In the genomic region with DNA sequence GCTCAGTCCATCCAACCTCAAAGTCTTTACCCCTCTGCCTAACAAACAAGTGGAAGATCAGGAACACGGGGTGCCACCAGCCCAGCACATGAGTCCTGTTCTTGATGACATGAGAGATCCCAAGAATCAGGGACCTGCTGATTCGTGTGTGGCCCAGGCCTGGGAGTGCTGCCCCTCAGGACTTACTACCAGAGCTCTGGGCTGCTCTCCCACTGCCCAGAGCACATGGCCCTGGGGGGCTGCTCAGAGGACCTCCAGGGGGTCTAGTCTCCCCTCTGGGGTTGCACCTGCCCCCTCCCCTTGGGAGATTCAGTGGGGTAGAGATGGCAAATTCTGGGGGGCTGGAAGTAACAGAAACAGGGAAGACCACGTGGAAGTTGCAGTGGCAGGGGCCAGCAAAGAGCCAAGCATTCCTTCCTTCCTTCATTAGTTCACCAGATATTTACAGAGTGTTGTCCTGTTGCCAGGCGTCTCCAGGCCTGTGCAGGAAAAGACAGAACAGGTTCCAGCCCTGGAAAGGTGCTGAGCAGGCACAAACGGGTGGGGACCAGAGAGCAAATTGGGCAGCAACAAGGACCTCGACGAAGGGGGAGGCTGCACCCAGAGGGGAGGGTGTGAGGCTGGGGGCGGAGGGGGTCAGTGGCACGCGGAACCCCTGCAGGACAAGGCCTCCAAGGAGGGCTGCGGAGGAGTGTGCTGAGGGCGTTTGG, we compare ENCODE assay signal across 25 cellular contexts. TPM values are rescaled to one million over a fixed set of nuclear protein-coding genes. Genes with fewer than 3 reads are reported as not detected.
DNase-seq lines count a peak whose midpoint lies in the region; ATAC-seq and TF ChIP-seq lines count a peak whose summit lies in the region.
"Had no signal": no experiment of that assay in that cellular context is flagged by ENCODE, and none has a peak within 500 bp of the region (broad histone marks: within the 10 kb centered on the region; RNA-seq: fewer than 3 reads in every experiment).

No MANE protein-coding gene starts in this region.

- H3K36me3 ChIP-seq in RWPE2 (ENCODE audit: low read depth) = no peaks in the 10 kb centered on the region
- no peaks in the 10 kb centered on the region for H3K36me3 ChIP-seq in BE2C
- H3K36me3 ChIP-seq: BLaER1, esophagus muscularis mucosa, lower lobe of right lung, pancreas, thyroid gland had no signal

- no peak overlapping the region for H3K27ac ChIP-seq in RWPE2 (ENCODE audit: poor library complexity, severe bottlenecking)
- H3K27ac ChIP-seq: BLaER1, esophagus muscularis mucosa, lower lobe of right lung, pancreas, thyroid gland had no signal

- no peaks in the 10 kb centered on the region for H3K27me3 ChIP-seq in RWPE2 (ENCODE audit: insufficient read depth, poor library complexity, severe bottlenecking)
- no peaks in the 10 kb centered on the region for H3K27me3 ChIP-seq in BE2C
- H3K27me3 ChIP-seq: BLaER1, pancreas, thyroid gland had no signal

- H3K4me1 ChIP-seq in RWPE2 (ENCODE audit: insufficient read depth, poor library complexity, severe bottlenecking) = no peaks in the 10 kb centered on the region
- peaks cover 70% of the 10 kb centered on the region for H3K4me1 ChIP-seq in BE2C
- H3K4me1 ChIP-seq: BLaER1, esophagus muscularis mucosa, lower lobe of right lung, pancreas, thyroid gland had no signal

- no peak overlapping the region for H3K4me3 ChIP-seq in RWPE2 (ENCODE audit: severe bottlenecking)
- no peak overlapping the region for H3K4me3 ChIP-seq in BE2C (ENCODE audit: low read depth, low read length)
- H3K4me3 ChIP-seq: BLaER1, esophagus muscularis mucosa, GM23338, lower lobe of right lung, mucosa of descending colon, pancreas, thyroid gland had no signal

- intact Hi-C loops in sciatic nerve (cut with DNase I) = no loop called here

- DNase-seq in ELF-1 (ENCODE audit: low read depth, low spot score) (peak; percentile 14), RWPE2 (ENCODE audit: low spot score) (peak; percentile 54), left lobe of liver (ENCODE audit: low spot score) (peak; percentile 30), sciatic nerve (ENCODE audit: low spot score) (peak; percentile 47), BE2C (no peak), SK-N-DZ (ENCODE audit: low spot score) (no peak)
- DNase-seq: activated CD4-positive, alpha-beta T cell treated with anti-CD3 and anti-CD28 coated beads for 1 hour; activated gamma-delta T cell treated with Interleukin-2 at 50 U/mL for 16 hours; central memory CD4-positive, alpha-beta T cell; foreskin fibroblast; HFFc6; kidney; lower lobe of right lung; mucosa of descending colon; NCI-H1048; NCI-H446 treated with DMSO at 0.1 percent for 48 hours; NCI-H82; pancreas; SW 1271; thyroid gland had no signal

- H3K9me3 ChIP-seq in RWPE2 (ENCODE audit: severe bottlenecking) (no peaks in the 10 kb centered on the region), BE2C (no peaks in the 10 kb centered on the region)
- H3K9me3 ChIP-seq: BLaER1, esophagus muscularis mucosa, lower lobe of right lung, mucosa of descending colon, pancreas, thyroid gland had no signal

- TF ChIP-seq CTCF in RWPE2 (IDR thresholded peaks at IDR 0.05; ENCODE audit: poor library complexity, severe bottlenecking) (no peak), BE2C (IDR thresholded peaks at IDR 0.05; ENCODE audit: low read depth, low read length) (no peak)

- ATAC-seq in RWPE2 (ENCODE audit: low read depth) (no peak), left lobe of liver (no peak), sciatic nerve (no peak), GM18868 (IDR thresholded peaks at IDR 0.05; ENCODE audit: unreplicated experiment) (no peak)
- ATAC-seq: GM23338; lower lobe of right lung; mucosa of descending colon; natural killer cell treated with Interleukin-12 subunit alpha and Interleukin-12 subunit beta and Interleukin-15 and Interleukin-18, amount 100 ng/mL, for 72 hours; pancreas had no signal

RNA-seq across cellular contexts. Expression of gene MEG3, which starts 45.1 kb away (rescaled TPM):
- total RNA-seq in left lobe of liver (26.7 TPM), sciatic nerve (154 TPM)
- polyA plus RNA-seq in BE2C (2012; ENCODE audit: insufficient read depth, insufficient read length, low read depth) = 610 TPM
- 191 and 312 TPM in 2 replicates for polyA plus RNA-seq in SK-N-DZ (2014; cell fraction: cytosol; rRNA removed)
- 2,588 and 3,028 TPM in 2 replicates for polyA plus RNA-seq in SK-N-DZ (2014; cell fraction: nucleus; rRNA removed)
- total RNA-seq: GM23338; natural killer cell treated with Interleukin-12 subunit alpha and Interleukin-12 subunit beta and Interleukin-15 and Interleukin-18, amount 100 ng/mL, for 72 hours had no signal
- polyA plus RNA-seq: GM23338 had no signal

RNA-seq across cellular contexts. Expression of gene DLK1, which starts 54.1 kb away (rescaled TPM):
- total RNA-seq in left lobe of liver (1.3 TPM), sciatic nerve (0.22 TPM)
- 1,382 TPM for polyA plus RNA-seq in BE2C (2012; ENCODE audit: insufficient read depth, insufficient read length, low read depth)
- polyA plus RNA-seq in SK-N-DZ (2014; cell fraction: cytosol; rRNA removed) = 7.8 and 9.0 TPM in 2 replicates
- polyA plus RNA-seq in SK-N-DZ (2014; cell fraction: nucleus; rRNA removed) = 6.6 and 7.6 TPM in 2 replicates
- total RNA-seq: HFFc6; kidney; lower lobe of right lung; natural killer cell treated with Interleukin-12 subunit alpha and Interleukin-12 subunit beta and Interleukin-15 and Interleukin-18, amount 100 ng/mL, for 72 hours had no signal

Comparison
In these comparisons a context has a peak if more than half of its experiments do, and no peak if none do; other contexts are left out.
1. DNase-seq: peak in ELF-1 (single experiment), RWPE2 (single experiment), left lobe of liver (single experiment) and sciatic nerve (single experiment); none in BE2C (single experiment) and SK-N-DZ (single experiment).